In the genomic region with DNA sequence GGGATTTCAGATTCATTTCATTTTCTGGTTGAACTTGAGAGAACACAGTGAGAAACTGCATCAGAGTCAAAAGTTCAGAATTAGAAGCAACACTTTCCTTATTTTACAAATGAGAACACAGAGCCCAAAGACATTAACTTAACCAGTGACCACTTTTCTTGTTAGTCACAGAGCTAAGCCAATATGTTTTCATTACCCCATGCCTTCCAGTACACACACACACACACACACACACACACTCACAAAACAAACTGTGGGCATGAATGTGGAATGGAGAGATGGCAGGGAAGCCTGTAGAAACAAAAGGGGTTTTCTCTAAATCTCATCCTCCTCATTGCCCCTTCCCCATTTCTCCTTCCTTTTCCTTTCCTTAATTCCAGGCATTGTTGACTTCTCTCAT, we compare ENCODE assay signal across 27 cellular contexts.
"Had no signal": no experiment of that assay in that cellular context is flagged by ENCODE, and none has a peak within 500 bp of the region (broad histone marks: within the 10 kb centered on the region; RNA-seq: fewer than 3 reads in every experiment).

No MANE protein-coding gene starts in this region.

- H3K36me3 ChIP-seq: adrenal gland, cardiac muscle cell had no signal

- H3K9me3 ChIP-seq: adrenal gland had no signal

- H3K27me3 Mint-ChIP-seq: activated CD4-positive, alpha-beta T cell treated with anti-CD3 and anti-CD28 coated beads, Interleukin-2, amount 10 ng/mL, durations not matched to agents 24 days and 14 days; activated CD8-positive, alpha-beta T cell treated with anti-CD3 and anti-CD28 coated beads for 36 hours; activated T-cell treated with anti-CD3 and anti-CD28 coated beads, Interleukin-2, amount 50 U/mL, for 24 hours; central memory CD8-positive, alpha-beta T cell had no signal

- H3K4me2 ChIP-seq: PC-9 had no signal

- FAIRE-seq: RCC 7860 had no signal

- H3K4me3 ChIP-seq: adrenal gland, cardiac muscle cell, PC-9 had no signal

- H3K4me3 Mint-ChIP-seq: activated CD4-positive, alpha-beta T cell treated with anti-CD3 and anti-CD28 coated beads, Interleukin-2, amount 10 ng/mL, durations not matched to agents 24 days and 14 days; activated CD8-positive, alpha-beta T cell treated with anti-CD3 and anti-CD28 coated beads for 36 hours; activated T-cell treated with anti-CD3 and anti-CD28 coated beads, Interleukin-2, amount 50 U/mL, for 24 hours; central memory CD8-positive, alpha-beta T cell had no signal

- DNase-seq: activated CD4-positive, alpha-beta T cell treated with anti-CD3 and anti-CD28 coated beads, Interleukin-2, amount 10 ng/mL, durations not matched to agents 24 days and 14 days; activated CD4-positive, alpha-beta T cell treated with anti-CD3 and anti-CD28 coated beads, Interleukin-2, amount 50 U/mL, for 4 hours; activated CD8-positive, alpha-beta T cell treated with anti-CD3 and anti-CD28 coated beads for 36 hours; activated gamma-delta T cell; activated naive CD4-positive, alpha-beta T cell treated with Interleukin-2 at 50 U/mL for 16 hours; activated T-cell treated with anti-CD3 and anti-CD28 coated beads, Interleukin-2, amount 50 U/mL, for 24 hours; adrenal gland; Kasumi-1; MM.1S; MV-4-11; NCI-H1092; NCI-H1436 treated with DMSO at 0.1 percent for 48 hours; NCI-H1694 treated with DMSO at 0.1 percent for 48 hours; NCI-H2029; NCI-H345; NCI-H526; NCI-H748 treated with DMSO at 0.1 percent for 48 hours; NK-92 treated with Interleukin-12 subunit alpha and Interleukin-12 subunit beta, amount 100 ng/mL, for 24 hours; PC-9; T1000 had no signal

- H3K9me3 Mint-ChIP-seq: activated CD8-positive, alpha-beta T cell treated with anti-CD3 and anti-CD28 coated beads for 36 hours; activated T-cell treated with anti-CD3 and anti-CD28 coated beads, Interleukin-2, amount 50 U/mL, for 24 hours; activated T-helper 2 cell treated with anti-CD3 and anti-CD28 coated beads, Interferon-gamma antibody, Interleukin-2, Interleukin-4, amounts not matched to agents 10 μg/mL and 5 μg/mL and 100 μg/mL, durations not matched to agents 14 hours and 24 hours and 36 hours; central memory CD8-positive, alpha-beta T cell had no signal

- H3K4me1 ChIP-seq: adrenal gland had no signal

- ATAC-seq: activated CD8-positive, alpha-beta T cell treated with anti-CD3 and anti-CD28 coated beads for 36 hours; activated naive CD4-positive, alpha-beta T cell treated with anti-CD3 and anti-CD28 coated beads, Interleukin-2, amount 50 U/mL, for 72 hours; Right ventricle myocardium inferior had no signal

- H2AFZ ChIP-seq: PC-9 had no signal

- H3K27ac ChIP-seq: adrenal gland, cardiac muscle cell, PC-9, RWPE1 had no signal

- H3K27ac Mint-ChIP-seq: activated CD4-positive, alpha-beta T cell treated with anti-CD3 and anti-CD28 coated beads, Interleukin-2, amount 10 ng/mL, durations not matched to agents 24 days and 14 days; activated CD8-positive, alpha-beta T cell treated with anti-CD3 and anti-CD28 coated beads for 36 hours; activated naive CD4-positive, alpha-beta T cell treated with anti-CD3 and anti-CD28 coated beads, Interleukin-2, amount 50 U/mL, for 72 hours; activated T-cell treated with anti-CD3 and anti-CD28 coated beads, Interleukin-2, amount 50 U/mL, for 24 hours; activated T-helper 2 cell treated with anti-CD3 and anti-CD28 coated beads, Interferon-gamma antibody, Interleukin-2, Interleukin-4, amounts not matched to agents 10 μg/mL and 5 μg/mL and 100 μg/mL, durations not matched to agents 14 hours and 24 hours and 36 hours had no signal

- H3K27me3 ChIP-seq: adrenal gland had no signal

- H3K36me3 Mint-ChIP-seq: activated naive CD4-positive, alpha-beta T cell treated with anti-CD3 and anti-CD28 coated beads, Interleukin-2, amount 50 U/mL, for 72 hours had no signal
